ENCODE assay signal across 8 cellular contexts in the genomic region with DNA sequence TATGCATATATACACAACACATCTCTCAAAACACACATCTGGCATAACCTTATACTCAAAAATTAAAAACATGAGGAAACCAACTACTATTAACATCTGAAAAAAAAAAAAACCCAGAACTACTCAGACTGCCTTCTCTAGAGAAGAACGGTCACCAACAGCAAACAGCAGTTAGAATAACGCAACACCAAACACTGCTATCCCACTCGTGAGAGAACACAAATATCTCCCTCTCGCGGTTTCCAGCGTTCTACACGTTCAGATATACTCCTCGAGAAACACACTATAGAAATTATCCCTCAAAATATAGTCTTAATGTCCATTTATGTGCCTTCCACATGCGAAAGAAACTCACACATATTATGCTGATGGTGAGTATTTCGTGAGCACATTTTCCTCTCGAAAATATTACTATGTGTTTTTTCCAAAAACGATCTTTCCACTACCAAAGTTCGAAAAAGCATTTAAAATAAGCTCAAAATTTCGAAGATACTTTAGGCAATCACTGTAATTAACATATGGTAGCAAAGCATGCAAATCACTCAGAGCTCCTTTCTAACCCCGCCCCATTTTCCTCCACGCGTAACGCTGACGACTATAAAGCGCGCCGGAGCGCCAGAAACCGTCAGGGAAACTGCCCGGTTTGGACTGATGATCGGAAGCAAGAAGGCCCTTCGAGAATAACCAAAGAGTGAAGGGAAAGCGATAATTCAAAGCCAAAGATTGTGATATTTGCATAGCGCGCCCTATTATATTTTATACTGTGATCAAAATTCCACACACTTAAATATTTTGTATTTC.
A peak's percentile ranks its signal among the peaks of the same experiment; 100 is the strongest.
DNase-seq lines count a peak whose midpoint lies in the region; ATAC-seq, FAIRE-seq and TF ChIP-seq lines count a peak whose summit lies in the region.

No MANE protein-coding gene starts in this region.

- ATAC-seq in HG03439 (IDR thresholded peaks at IDR 0.05; ENCODE audit: unreplicated experiment): peak; percentile 81

- peak overlapping the region; percentile 64 for H3K4me3 ChIP-seq in coronary artery

- TF ChIP-seq CTCF in coronary artery (IDR thresholded peaks at IDR 0.05): no peak

- peak; percentile 93 for DNase-seq in Ammon's horn (ENCODE audit: low spot score)
- DNase-seq in GM19239 (ENCODE audit: insufficient read length, low spot score): peak; percentile 59
- DNase-seq in NCI-H524 treated with DMSO at 0.1 percent for 48 hours (lab: John Stamatoyannopoulos, UW): peak; percentile 97
- peak; percentile 96 for DNase-seq in activated CD4-positive, alpha-beta T cell treated with anti-CD3 and anti-CD28 coated beads for 48 hours
- peak; percentile 96 for DNase-seq in coronary artery (ENCODE audit: low spot score)
- DNase-seq in left kidney (ENCODE audit: low read depth, low spot score): peak; percentile 99
- DNase-seq in stimulated activated CD4-positive, alpha-beta T cell treated with anti-CD3 and anti-CD28 coated beads, Interleukin-1b, Interleukin-23, amount 100 ng/mL, for 4 hours (ENCODE audit: low read depth in 2 of 2): peak; percentile 84 to 90

- FAIRE-seq in GM19239 (lab: Jason Lieb, UNC): peak; percentile 97

- peak overlapping the region; percentile 72 to 84 for H3K27ac ChIP-seq in coronary artery

Comparison
In these comparisons a context has a peak if more than half of its experiments do, and no peak if none do; other contexts are left out.
1. Peak in every context shown above with its lines: DNase-seq, ATAC-seq, H3K4me3 ChIP-seq and H3K27ac ChIP-seq.